In the genomic region with DNA sequence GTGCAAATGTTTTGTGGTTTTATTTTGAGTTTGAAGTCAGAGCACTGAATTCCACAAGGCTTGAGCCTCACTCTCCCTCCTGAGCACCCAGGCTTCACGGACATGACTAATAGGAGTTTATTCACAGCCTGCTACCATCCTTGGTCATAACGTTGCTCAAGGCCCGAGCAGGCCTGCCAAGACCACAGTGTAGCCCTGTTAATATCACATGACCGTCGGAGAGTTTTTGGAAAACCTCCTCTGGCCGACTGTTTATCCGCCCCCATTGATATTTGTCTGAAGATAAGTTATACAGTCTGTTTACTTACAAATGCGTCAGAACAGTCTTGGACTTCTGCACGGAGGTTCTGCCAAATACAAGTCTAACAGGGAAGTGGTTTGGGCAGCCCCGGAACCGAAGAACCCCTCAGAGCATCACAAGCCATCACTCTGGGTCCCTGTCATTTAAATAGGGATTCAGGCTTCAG, we compare ENCODE assay signal across 9 cellular contexts.
DNase-seq lines count a peak whose midpoint lies in the region; ATAC-seq and TF ChIP-seq lines count a peak whose summit lies in the region.
"Had no signal": no experiment of that assay in that cellular context is flagged by ENCODE, and none has a peak within 500 bp of the region (broad histone marks: within the 10 kb centered on the region; RNA-seq: fewer than 3 reads in every experiment).

No MANE protein-coding gene starts in this region.

- no peaks in the 10 kb centered on the region for H3K36me3 ChIP-seq in duodenal mucosa (ENCODE audit: control insufficient read depth in 1 of 2, insufficient read depth in 2 of 2, low read length in 2 of 2)
- H3K36me3 ChIP-seq in thyroid gland: no peaks in the 10 kb centered on the region

- H3K27ac ChIP-seq in duodenal mucosa (ENCODE audit: low read depth, low read length) (peak overlapping the region; percentile 39), thyroid gland (peak overlapping the region in 2 of 3 donors; percentile 78 to 83)

- H3K4me3 Mint-ChIP-seq in mesothelial cell of epicardium: no peak overlapping the region
- no peak overlapping the region for H3K4me3 Mint-ChIP-seq in T-helper 2 cell treated with Interferon-gamma antibody and Interleukin-4, amounts not matched to agents 5 μg/mL and 100 μg/mL, for 36 hours
- H3K4me3 Mint-ChIP-seq: activated T-helper 1 cell treated with anti-CD3 and anti-CD28 coated beads, Interleukin-12 subunit alpha, Interleukin-12 subunit beta, Interleukin-2, Interleukin-4 antibody, amounts not matched to agents 30 ng/mL and 10 ng/mL and 1 ng/mL, durations not matched to agents 14 hours and 24 hours and 36 hours had no signal

- H3K9ac ChIP-seq in duodenal mucosa (ENCODE audit: low read depth in 1 of 2, low read length in 2 of 2): no peak overlapping the region

- H3K4me1 Mint-ChIP-seq in mesothelial cell of epicardium: peaks cover 54% of the 10 kb centered on the region
- H3K4me1 Mint-ChIP-seq in T-helper 2 cell treated with Interferon-gamma antibody and Interleukin-4, amounts not matched to agents 5 μg/mL and 100 μg/mL, for 36 hours (ENCODE audit: low read depth): no peaks in the 10 kb centered on the region

- peak overlapping the region; percentile 66 for H3K27ac Mint-ChIP-seq in mesothelial cell of epicardium
- no peak overlapping the region for H3K27ac Mint-ChIP-seq in T-helper 2 cell treated with Interferon-gamma antibody and Interleukin-4, amounts not matched to agents 5 μg/mL and 100 μg/mL, for 36 hours
- H3K27ac Mint-ChIP-seq: activated T-helper 1 cell treated with anti-CD3 and anti-CD28 coated beads, Interleukin-12 subunit alpha, Interleukin-12 subunit beta, Interleukin-2, Interleukin-4 antibody, amounts not matched to agents 30 ng/mL and 10 ng/mL and 1 ng/mL, durations not matched to agents 14 hours and 24 hours and 36 hours had no signal

- H3K27me3 Mint-ChIP-seq in mesothelial cell of epicardium (ENCODE audit: low read depth): no peaks in the 10 kb centered on the region
- peaks cover 43% of the 10 kb centered on the region for H3K27me3 Mint-ChIP-seq in T-helper 2 cell treated with Interferon-gamma antibody and Interleukin-4, amounts not matched to agents 5 μg/mL and 100 μg/mL, for 36 hours (ENCODE audit: low read depth)

- TF ChIP-seq CTCF in mesothelial cell of epicardium (IDR thresholded peaks at IDR 0.05; ENCODE audit: unreplicated experiment) (no peak), thyroid gland (IDR thresholded peaks at IDR 0.05) (no peak)

- H3K4me3 ChIP-seq in duodenal mucosa (ENCODE audit: low read depth in 1 of 2, low read length in 2 of 2): no peak overlapping the region
- no peak overlapping the region for H3K4me3 ChIP-seq in thyroid gland (replicated peaks in 1 of 3)

- DNase-seq in LHCN-M2 (ENCODE audit: low read depth) (peak; percentile 99), mesothelial cell of epicardium (ENCODE audit: low spot score in 2 of 2, unreplicated experiment in 2 of 2) (no peak), thyroid gland (peak; percentile 41 to 44), DMS 273 treated with DMSO at 0.1 percent for 48 hours (lab: John Stamatoyannopoulos, UW) (no peak)
- no peak for DNase-seq in T-helper 2 cell treated with Interferon-gamma antibody and Interleukin-4, amounts not matched to agents 5 μg/mL and 100 μg/mL, for 36 hours (ENCODE audit: low spot score)

- H3K27me3 ChIP-seq in duodenal mucosa (ENCODE audit: control insufficient read depth in 1 of 2, insufficient read depth in 2 of 2, low read length in 2 of 2) (peaks cover 0 to 3% of the 10 kb centered on the region in 2 donors), thyroid gland (no peaks in the 10 kb centered on the region)

- WGBS in thyroid gland, 2 donors: 72 to 73% methylated on average over 11 of the region's 11 CpGs

- ATAC-seq in HG02938 (IDR thresholded peaks at IDR 0.05; ENCODE audit: unreplicated experiment): no peak
- no peak for ATAC-seq in GM19455 (IDR thresholded peaks at IDR 0.05; ENCODE audit: unreplicated experiment)

- TF ChIP-seq POLR2A in thyroid gland (IDR thresholded peaks at IDR 0.05): no peak

- H3K36me3 Mint-ChIP-seq in mesothelial cell of epicardium: peaks cover 6% of the 10 kb centered on the region
- H3K36me3 Mint-ChIP-seq in T-helper 2 cell treated with Interferon-gamma antibody and Interleukin-4, amounts not matched to agents 5 μg/mL and 100 μg/mL, for 36 hours (ENCODE audit: low read depth): no peaks in the 10 kb centered on the region

- H3K9me3 Mint-ChIP-seq in mesothelial cell of epicardium: no peaks in the 10 kb centered on the region
- no peaks in the 10 kb centered on the region for H3K9me3 Mint-ChIP-seq in T-helper 2 cell treated with Interferon-gamma antibody and Interleukin-4, amounts not matched to agents 5 μg/mL and 100 μg/mL, for 36 hours
- H3K9me3 Mint-ChIP-seq: activated T-helper 1 cell treated with anti-CD3 and anti-CD28 coated beads, Interleukin-12 subunit alpha, Interleukin-12 subunit beta, Interleukin-2, Interleukin-4 antibody, amounts not matched to agents 30 ng/mL and 10 ng/mL and 1 ng/mL, durations not matched to agents 14 hours and 24 hours and 36 hours had no signal

- H3K9me3 ChIP-seq in duodenal mucosa (ENCODE audit: control insufficient read depth in 1 of 2, low read length in 2 of 2) (no peaks in the 10 kb centered on the region), thyroid gland (no peaks in the 10 kb centered on the region)

- H3K4me1 ChIP-seq in duodenal mucosa (ENCODE audit: control insufficient read depth in 1 of 2, insufficient read depth in 2 of 2, low read length in 2 of 2) (no peaks in the 10 kb centered on the region), thyroid gland (peaks cover 41 to 49% of the 10 kb centered on the region in 2 donors)

- intact Hi-C loops in thyroid gland (cut with DNase I): no loop called here

Comparison
In these comparisons a context has a peak if more than half of its experiments do, and no peak if none do; other contexts are left out.
1. DNase-seq: peak in LHCN-M2 (single experiment) and thyroid gland (2 of 2); none in mesothelial cell of epicardium (0 of 2), DMS 273 treated with DMSO at 0.1 percent for 48 hours (single experiment) and T-helper 2 cell treated with Interferon-gamma antibody and Interleukin-4, amounts not matched to agents 5 μg/mL and 100 μg/mL, for 36 hours (single experiment).